Comparison of ENCODE assay signal across 16 cellular contexts in the genomic region with DNA sequence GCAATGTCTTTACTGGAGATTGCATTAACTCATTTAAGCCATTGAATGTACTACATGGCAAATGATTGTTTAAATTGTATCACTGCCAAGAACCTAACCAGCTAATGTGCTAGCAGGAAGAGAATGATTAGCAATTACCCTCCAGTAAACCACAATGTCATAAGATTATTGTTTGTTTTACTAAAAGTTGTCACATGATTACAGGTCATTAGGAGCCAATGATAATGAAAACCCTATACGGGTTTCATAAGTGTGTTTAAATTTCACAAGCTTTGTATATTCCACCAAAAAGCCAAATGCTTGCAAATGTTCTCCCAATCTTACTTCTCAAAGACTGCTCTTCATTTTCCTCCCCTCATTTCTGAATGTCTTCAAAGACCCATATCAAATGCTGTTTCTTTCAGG.
DNase-seq lines count a peak whose midpoint lies in the region; ATAC-seq, FAIRE-seq and TF ChIP-seq lines count a peak whose summit lies in the region.
"Had no signal": no experiment of that assay in that cellular context is flagged by ENCODE, and none has a peak within 500 bp of the region (broad histone marks: within the 10 kb centered on the region; RNA-seq: fewer than 3 reads in every experiment).

No MANE protein-coding gene starts in this region.

- intact Hi-C loops in A673 (cut with micrococcal nuclease; ENCODE audit: unreplicated experiment): no loop called here

- ATAC-seq in GM19455 (IDR thresholded peaks at IDR 0.05; ENCODE audit: unreplicated experiment): no peak

- TF ChIP-seq CTCF in A673 (conservative IDR thresholded peaks at IDR 0.05; ENCODE audit: low read depth, low read length): no peak
- no peak for TF ChIP-seq CTCF in fibroblast of mammary gland (conservative IDR thresholded peaks at IDR 0.05; ENCODE audit: control insufficient read depth, insufficient read depth, low read depth, low read length)

- POLR2A ChIA-PET in A673 (lab: Charles Lee; ENCODE audit: low non-redundant PET): no interaction called here

- H3K4me1 ChIP-seq in A673 (ENCODE audit: insufficient read depth, low read length, poor library complexity, severe bottlenecking): peaks cover 22% of the 10 kb centered on the region

- BruUV-seq in A673 (replicated peaks; lab: Mats Ljungman, UMichigan): no TSS peak

- DNase-seq in A673 (ENCODE audit: low spot score) (peak; percentile 49), HT-29 (ENCODE audit: low spot score) (peak; percentile 52), RCC 7860 (ENCODE audit: low spot score) (no peak), fibroblast of mammary gland (ENCODE audit: low read depth) (peak; percentile 64), T-helper 1 cell (no peak), CD1c-positive myeloid dendritic cell (ENCODE audit: extremely low spot score) (no peak)
- no peak for DNase-seq in stimulated activated naive CD4-positive, alpha-beta T cell (lab: John Stamatoyannopoulos, UW)
- DNase-seq: activated T-cell treated with anti-CD3 and anti-CD28 coated beads, Interleukin-2, amount 50 U/mL, for 48 hours; BE2C; NCI-H526; SK-N-SH; stimulated activated CD4-positive, alpha-beta T cell treated with anti-CD3 and anti-CD28 coated beads, Interleukin-12 subunit alpha, Interleukin-12 subunit beta, amount 100 ng/mL, for 4 hours had no signal

- no peaks in the 10 kb centered on the region for H3K9me3 ChIP-seq in A673 (ENCODE audit: low read depth, low read length, poor library complexity, severe bottlenecking)
- H3K9me3 ChIP-seq: BE2C, neutrophil, SK-N-SH had no signal

- CTCF ChIA-PET in A673 (lab: Charles Lee): no interaction called here

- no peaks in the 10 kb centered on the region for H3K36me3 ChIP-seq in A673 (ENCODE audit: insufficient read depth, low read length, poor library complexity, severe bottlenecking)
- H3K36me3 ChIP-seq: BE2C, cardiac muscle cell, neutrophil had no signal

- peak; percentile 77 for FAIRE-seq in RCC 7860 (lab: Jason Lieb, UNC)
- FAIRE-seq: HTR-8/SVneo had no signal

- H3K4me3 ChIP-seq in A673 (ENCODE audit: low read depth, low read length, poor library complexity, severe bottlenecking) (no peak overlapping the region), fibroblast of mammary gland (ENCODE audit: control insufficient read depth, low read depth, low read length) (no peak overlapping the region)
- H3K4me3 ChIP-seq: cardiac muscle cell had no signal

- no peak overlapping the region for H3K27ac ChIP-seq in A673 (ENCODE audit: low read depth, low read length, poor library complexity, severe bottlenecking)
- H3K27ac ChIP-seq: cardiac muscle cell, neutrophil had no signal

- no peaks in the 10 kb centered on the region for H3K27me3 ChIP-seq in A673 (replicated peaks; ENCODE audit: insufficient read depth, low read depth, low read length, poor library complexity)
- H3K27me3 ChIP-seq: BE2C, cardiac muscle cell had no signal

Comparison
In these comparisons a context has a peak if more than half of its experiments do, and no peak if none do; other contexts are left out.
1. DNase-seq: peak in A673 (single experiment), HT-29 (single experiment) and fibroblast of mammary gland (single experiment); none in RCC 7860 (single experiment), T-helper 1 cell (0 of 5), CD1c-positive myeloid dendritic cell (single experiment) and stimulated activated naive CD4-positive, alpha-beta T cell (0 of 6).